In the genomic region with DNA sequence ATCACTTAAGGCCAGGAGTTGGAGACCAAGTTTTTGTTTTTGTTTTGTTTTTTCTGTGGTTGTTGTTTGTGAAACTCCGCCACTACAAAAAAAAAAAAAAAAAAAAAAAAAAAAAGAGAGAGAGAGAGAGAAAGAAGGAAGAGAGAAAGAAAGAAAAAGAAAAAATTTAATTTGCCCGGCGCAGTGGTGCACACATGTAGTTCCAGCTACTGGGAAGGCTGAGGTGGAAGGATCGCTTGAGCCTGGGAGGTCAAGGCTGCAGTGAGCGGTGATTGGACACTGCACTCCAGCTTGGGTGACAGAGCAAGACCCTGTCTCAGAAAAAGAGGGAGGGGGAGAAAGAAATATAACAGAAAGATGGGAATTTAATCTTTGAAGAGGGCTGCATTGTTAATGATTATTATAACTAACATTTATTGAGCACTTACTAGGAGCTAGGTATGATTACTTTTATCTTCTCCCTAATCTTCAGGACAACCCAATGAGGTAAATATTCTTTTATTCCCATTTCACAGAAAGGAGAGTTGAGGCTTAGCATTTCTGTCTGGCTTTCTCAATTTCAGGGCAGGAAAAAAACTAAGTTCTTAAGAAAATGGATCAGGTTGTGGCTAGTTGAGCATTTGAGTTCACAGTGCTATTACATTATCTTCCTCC, we compare ENCODE assay signal across 9 cellular contexts. TPM values are rescaled to one million over a fixed set of nuclear protein-coding genes. Genes with fewer than 3 reads are reported as not detected.
DNase-seq lines count a peak whose midpoint lies in the region; ATAC-seq and TF ChIP-seq lines count a peak whose summit lies in the region.
"Had no signal": no experiment of that assay in that cellular context is flagged by ENCODE, and none has a peak within 500 bp of the region (broad histone marks: within the 10 kb centered on the region; RNA-seq: fewer than 3 reads in every experiment).

No MANE protein-coding gene starts in this region.

- in situ Hi-C loops in GM13976 (cut with MboI; ENCODE audit: low sequenced_read_pairs, unreplicated experiment): no loop called here

- intact Hi-C loops in CD4-positive, alpha-beta memory T cell (cut with micrococcal nuclease): no loop called here
- intact Hi-C loops in ovary (cut with DNase I): no loop called here

- CTCF ChIA-PET in CD4-positive, alpha-beta memory T cell (lab: Charles Lee; ENCODE audit: partially characterized antibody): interaction anchor here (0.6 to 6.0 kb wide), 6 partner anchors 10 to 292 kb away, joined by 3 to 34 read pairs (median 4); a partner anchor contains a TSS

- peak overlapping the region; percentile 82 for H3K27ac ChIP-seq in CD4-positive, alpha-beta memory T cell (ENCODE audit: low read depth, low read length)
- no peak overlapping the region for H3K27ac ChIP-seq in ovary

- peaks cover 11 to 24% (median 18%) of the 10 kb centered on the region in 4 donors for H3K4me1 Mint-ChIP-seq in CD4-positive, alpha-beta memory T cell
- H3K4me1 Mint-ChIP-seq in effector memory CD8-positive, alpha-beta T cell (ENCODE audit: low read depth in 2 of 2): peaks cover 8 to 12% of the 10 kb centered on the region in 2 donors

- no peaks in the 10 kb centered on the region for H3K27me3 Mint-ChIP-seq in CD4-positive, alpha-beta memory T cell
- H3K27me3 Mint-ChIP-seq in effector memory CD8-positive, alpha-beta T cell: no peaks in the 10 kb centered on the region

- no peak overlapping the region for H3K4me3 ChIP-seq in CD4-positive, alpha-beta memory T cell (ENCODE audit: low read length in 2 of 2)
- H3K4me3 ChIP-seq in NB4 (ENCODE audit: low read depth, low read length) (peak overlapping the region; percentile 89), ovary (peak overlapping the region; percentile 77)

- H3K9me3 Mint-ChIP-seq in CD4-positive, alpha-beta memory T cell: no peaks in the 10 kb centered on the region
- H3K9me3 Mint-ChIP-seq in effector memory CD8-positive, alpha-beta T cell: no peaks in the 10 kb centered on the region

- no peak for TF ChIP-seq EP300 in ovary (IDR thresholded peaks at IDR 0.05)

- peaks cover 4% of the 10 kb centered on the region for H3K36me3 ChIP-seq in CD4-positive, alpha-beta memory T cell (ENCODE audit: insufficient read depth, low read length)
- H3K36me3 ChIP-seq in ovary: no peaks in the 10 kb centered on the region

- H3K27me3 ChIP-seq in CD4-positive, alpha-beta memory T cell (ENCODE audit: insufficient read depth, low read length): no peaks in the 10 kb centered on the region
- no peaks in the 10 kb centered on the region for H3K27me3 ChIP-seq in ovary
- H3K27me3 ChIP-seq: body of pancreas had no signal

- no peak for TF ChIP-seq POLR2A in NB4 (IDR thresholded peaks at IDR 0.05; ENCODE audit: extremely low read depth, insufficient read length)
- no peak for TF ChIP-seq POLR2A in ovary (IDR thresholded peaks at IDR 0.05)

- peak overlapping the region in 6 of 7 donors; percentile 64 to 98 (median 97) for H3K27ac Mint-ChIP-seq in CD4-positive, alpha-beta memory T cell
- H3K27ac Mint-ChIP-seq in effector memory CD8-positive, alpha-beta T cell: peak overlapping the region; percentile 44 to 96

- H3K4me3 Mint-ChIP-seq in CD4-positive, alpha-beta memory T cell: peak overlapping the region; percentile 94 to 100 (median 98)
- H3K4me3 Mint-ChIP-seq in effector memory CD8-positive, alpha-beta T cell: peak overlapping the region; percentile 89 to 96

- 72 to 86% (median 76%) methylated on average over 5 of the region's 5 CpGs for WGBS in ovary, 3 donors

- no peak for ATAC-seq in effector memory CD8-positive, alpha-beta T cell (replicated peaks)
- no peak for ATAC-seq in HG02571 (IDR thresholded peaks at IDR 0.05; ENCODE audit: unreplicated experiment)

- peaks cover 10% of the 10 kb centered on the region for H3K4me1 ChIP-seq in CD4-positive, alpha-beta memory T cell (ENCODE audit: insufficient read depth, low read length)
- no peaks in the 10 kb centered on the region for H3K4me1 ChIP-seq in ovary (ENCODE audit: insufficient read depth)

- POLR2A ChIA-PET in CD4-positive, alpha-beta memory T cell (lab: Charles Lee; ENCODE audit: partially characterized antibody): interaction anchor here (0.7 to 2.3 kb wide), 8 partner anchors 11 to 589 kb away, joined by 3 to 31 read pairs (median 4); a partner anchor contains a TSS

- H3K36me3 Mint-ChIP-seq in CD4-positive, alpha-beta memory T cell: peaks cover 8 to 21% of the 10 kb centered on the region in 2 donors
- peaks cover 22% of the 10 kb centered on the region for H3K36me3 Mint-ChIP-seq in effector memory CD8-positive, alpha-beta T cell (ENCODE audit: insufficient read depth)

- no peak for TF ChIP-seq CTCF in NB4 (IDR thresholded peaks at IDR 0.05; ENCODE audit: low read depth, low read length)
- no peak for TF ChIP-seq CTCF in ovary (IDR thresholded peaks at IDR 0.05)
- no peak for TF ChIP-seq CTCF in GM13976 (IDR thresholded peaks at IDR 0.05; ENCODE audit: borderline replicate concordance, control extremely low read depth, extremely low read depth, insufficient read depth, missing control alignments)

- no peak for DNase-seq in CD4-positive, alpha-beta memory T cell
- DNase-seq in NB4 (ENCODE audit: low read depth) (no peak), ovary (no peak), NCI-H510A (lab: John Stamatoyannopoulos, UW) (no peak), GM13976 (ENCODE audit: low spot score) (no peak), foreskin melanocyte (no peak)
- no peak for DNase-seq in effector memory CD8-positive, alpha-beta T cell

- no peaks in the 10 kb centered on the region for H3K9me3 ChIP-seq in CD4-positive, alpha-beta memory T cell (ENCODE audit: control insufficient read depth in 1 of 2, low read length in 2 of 2)
- H3K9me3 ChIP-seq in ovary: no peaks in the 10 kb centered on the region
- H3K9me3 ChIP-seq: body of pancreas had no signal

RNA-seq across cellular contexts. Expression of a gene that starts 1.0 kb away (rescaled TPM):
- total RNA-seq in CD4-positive, alpha-beta memory T cell: 10 to 100 TPM in 1 of 2 experiments, 1 to 10 TPM in 1; 9.1 to 10.5 TPM
- polyA plus RNA-seq in CD4-positive, alpha-beta memory T cell: 1 to 10 TPM; 5.7 to 6.7 TPM
- total RNA-seq in ovary: 10 to 100 TPM in 6 of 7 donors, 1 to 10 TPM in 1; 8.9 to 16.5 (median 14.3) TPM
- 10 to 100 TPM; 11.4 to 23.6 TPM for polyA plus RNA-seq in ovary

RNA-seq across cellular contexts. Expression of a gene that starts 11.3 kb away (rescaled TPM):
- total RNA-seq in CD4-positive, alpha-beta memory T cell: 1 to 10 TPM; 4.4 to 4.8 TPM
- 1 to 10 TPM in 1 of 2 donors, under 1 TPM in 1; 0.57 to 1.0 TPM for polyA plus RNA-seq in CD4-positive, alpha-beta memory T cell
- 1 to 10 TPM; 2.4 to 6.0 (median 5.1) TPM for total RNA-seq in ovary
- polyA plus RNA-seq in ovary: 1 to 10 TPM; 2.9 to 5.5 TPM

Comparison
In these comparisons a context has a peak if more than half of its experiments do, and no peak if none do; other contexts are left out.
1. H3K4me3 ChIP-seq: peak in NB4 (single experiment) and ovary (single experiment); none in CD4-positive, alpha-beta memory T cell (0 of 2).